8 cellular contexts compared by ENCODE assay signal in genomic region chr1:151007853-151008243, GRCh38. TPM values are rescaled to one million over a fixed set of nuclear protein-coding genes. Genes with fewer than 3 reads are reported as not detected.
DNase-seq lines count a peak whose midpoint lies in the region; ATAC-seq and TF ChIP-seq lines count a peak whose summit lies in the region.

No MANE protein-coding gene starts in this region.

- TF ChIP-seq CTCF in fibroblast of pulmonary artery (IDR thresholded peaks at IDR 0.05; ENCODE audit: low read length, missing control alignments) (no peak), gastrocnemius medialis (IDR thresholded peaks at IDR 0.05 in 4 of 5, conservative IDR thresholded peaks at IDR 0.05 in 1 of 5) (no peak)

- peak; percentile 2 for ATAC-seq in GM18498 (IDR thresholded peaks at IDR 0.05; ENCODE audit: unreplicated experiment)
- ATAC-seq in gastrocnemius medialis, result no peak
- ATAC-seq in HG02759 (IDR thresholded peaks at IDR 0.05; ENCODE audit: unreplicated experiment), result no peak

- intact Hi-C loops in gastrocnemius medialis (cut with DNase I; ENCODE audit: low total_unique reads), result loop anchor here (5.0 to 10.0 kb wide), 6 partner anchors 36 to 446 kb away; partner anchors contain the start of genes CDC42SE1, CERS2, ENSA and PSMD4

- no peak for TF ChIP-seq POLR2A in gastrocnemius medialis (IDR thresholded peaks at IDR 0.05)

- no peak overlapping the region for H3K27ac ChIP-seq in SJCRH30
- H3K27ac ChIP-seq in gastrocnemius medialis, result peak overlapping the region; percentile 89 to 95 (median 94)

- H3K4me1 ChIP-seq in SJCRH30 (peaks cover 3% of the 10 kb centered on the region; the same call in 1 of the 2 replicates), gastrocnemius medialis (peaks cover 57 to 66% of the 10 kb centered on the region in 2 donors)

- H3K36me3 ChIP-seq in SJCRH30 (no peaks in the 10 kb centered on the region), gastrocnemius medialis (peaks cover 0 to 1% of the 10 kb centered on the region in 2 donors)

- DNase-seq in SJCRH30, result no peak
- DNase-seq in fibroblast of pulmonary artery (ENCODE audit: low read depth), result no peak
- no peak for DNase-seq in gastrocnemius medialis
- DNase-seq in OCI-M1 (lab: John Stamatoyannopoulos, UW), result no peak
- DNase-seq in NOMO-1 treated with dmso at 0.1 percent for 144 hours (lab: John Stamatoyannopoulos, UW; ENCODE audit: unreplicated experiment), result no peak
- no peak for DNase-seq in activated gamma-delta T cell (lab: John Stamatoyannopoulos, UW)

- no peaks in the 10 kb centered on the region for H3K9me3 ChIP-seq in SJCRH30 (replicated peaks)
- H3K9me3 ChIP-seq in gastrocnemius medialis, result no peaks in the 10 kb centered on the region

- H3K27me3 ChIP-seq in SJCRH30 (no peaks in the 10 kb centered on the region), gastrocnemius medialis (no peaks in the 10 kb centered on the region)

- in situ Hi-C loops in gastrocnemius medialis (cut with MboI; ENCODE audit: low sequenced_read_pairs in 4 of 4), result no loop called here

- H3K4me3 ChIP-seq in SJCRH30 (peak overlapping the region; percentile 76), fibroblast of pulmonary artery (replicated peaks; ENCODE audit: low read depth, low read length) (peak overlapping the region; percentile 98), gastrocnemius medialis (peak overlapping the region; percentile 60 to 91 (median 86))

RNA-seq across cellular contexts. Expression of gene PRUNE1, which starts 0.4 kb away (rescaled TPM):
- 15.0 and 17.4 TPM in 2 replicates for total RNA-seq in SJCRH30 (2014; rRNA removed; shearing (Covaris generic))
- 10 to 100 TPM; 24.0 to 35.6 (median 29.1) TPM for total RNA-seq in gastrocnemius medialis

RNA-seq across cellular contexts. Expression of gene MINDY1, which starts 1.1 kb away (rescaled TPM):
- 2.0 and 2.5 TPM in 2 replicates for total RNA-seq in SJCRH30 (2014; rRNA removed; shearing (Covaris generic))
- 10 to 100 TPM; 13.4 to 22.8 (median 19.7) TPM for total RNA-seq in gastrocnemius medialis

RNA-seq across cellular contexts. Expression of gene ANXA9, which starts 25.8 kb away (rescaled TPM):
- not detected in 2 replicates for total RNA-seq in SJCRH30 (2014; rRNA removed; shearing (Covaris generic))
- not detected for total RNA-seq in gastrocnemius medialis

RNA-seq across cellular contexts. Expression of gene BNIPL, which starts 28.5 kb away (rescaled TPM):
- total RNA-seq in SJCRH30 (2014; rRNA removed; shearing (Covaris generic)), result 0.22 and 0.56 TPM in 2 replicates
- total RNA-seq in gastrocnemius medialis, result under 1 TPM in 2 of 4 donors, not detected in 2; 0.13 to 0.25 TPM

RNA-seq across cellular contexts. Expression of gene CERS2, which starts 33.2 kb away (rescaled TPM):
- 87.3 and 95.2 TPM in 2 replicates for total RNA-seq in SJCRH30 (2014; rRNA removed; shearing (Covaris generic))
- 10 to 100 TPM; 15.0 to 29.1 (median 24.0) TPM for total RNA-seq in gastrocnemius medialis
